Comparison of ENCODE assay signal across 3 cellular contexts in genomic region chr3:21094686-21095085, GRCh38.
"Had no signal": no experiment of that assay in that cellular context is flagged by ENCODE, and none has a peak within 500 bp of the region (broad histone marks: within the 10 kb centered on the region; RNA-seq: fewer than 3 reads in every experiment).

No MANE protein-coding gene starts in this region.

- H3K4me3 ChIP-seq: GM12878 had no signal

- DNase-seq: GDM1, GF-D8 had no signal
